ENCODE assay signal across 8 cellular contexts in genomic region chr17:38867179-38867994, GRCh38. TPM values are rescaled to one million over a fixed set of nuclear protein-coding genes. Genes with fewer than 3 reads are reported as not detected.
DNase-seq lines count a peak whose midpoint lies in the region; ATAC-seq, FAIRE-seq and TF ChIP-seq lines count a peak whose summit lies in the region.

No MANE protein-coding gene starts in this region.

- peak overlapping the region; percentile 69 for H3K4me3 ChIP-seq in mesendoderm (ENCODE audit: low read length)

- peak; percentile 60 for FAIRE-seq in GM12892 (lab: Jason Lieb, UNC)

- no peak overlapping the region for H4K8ac ChIP-seq in mesendoderm (ENCODE audit: low read depth, low read length)

- H3K4me2 ChIP-seq in mesendoderm (ENCODE audit: low read length), result peak overlapping the region; percentile 91

- H3K27ac ChIP-seq in mesendoderm (ENCODE audit: low read depth, low read length), result peak overlapping the region; percentile 68

- ATAC-seq in GM19397 (IDR thresholded peaks at IDR 0.05; ENCODE audit: unreplicated experiment) (no peak), HG02885 (IDR thresholded peaks at IDR 0.05; ENCODE audit: poor library complexity, unreplicated experiment) (no peak)

- H3K79me1 ChIP-seq in mesendoderm (ENCODE audit: low read length), result peaks cover 10% of the 10 kb centered on the region

- no peak for DNase-seq in GM12892 (ENCODE audit: insufficient read length)
- peak; percentile 63 for DNase-seq in NCI-H2171 (lab: John Stamatoyannopoulos, UW)
- DNase-seq in activated CD4-positive, alpha-beta T cell treated with anti-CD3 and anti-CD28 coated beads for 24 hours (ENCODE audit: low read depth in 2 of 2), result peak; percentile 66 to 69
- peak; percentile 53 for DNase-seq in dermis blood vessel endothelial cell
- DNase-seq in mesendoderm, result peak; percentile 94
- peak; percentile 87 for DNase-seq in stimulated activated CD8-positive, alpha-beta memory T cell treated with anti-CD3 and anti-CD28 coated beads, Interleukin-4, amount 100 ng/mL, for 48 hours

- peak overlapping the region; percentile 84 for H3K9ac ChIP-seq in mesendoderm (ENCODE audit: low read length)

- H2BK15ac ChIP-seq in mesendoderm (replicated peaks; ENCODE audit: low read depth), result no peak overlapping the region

- no peak overlapping the region for H2BK120ac ChIP-seq in mesendoderm (ENCODE audit: low read depth, low read length)

- peak overlapping the region; percentile 97 for H3K56ac ChIP-seq in mesendoderm (ENCODE audit: low read length)

- H3K36me3 ChIP-seq in mesendoderm (ENCODE audit: control insufficient read depth, insufficient read depth, low read length), result no peaks in the 10 kb centered on the region

- TF ChIP-seq POLR2A in GM12892 (IDR thresholded peaks at IDR 0.05; ENCODE audit: low read depth, low read length), result no peak

- no peaks in the 10 kb centered on the region for H3K27me3 ChIP-seq in mesendoderm (ENCODE audit: insufficient read depth, low read length, poor library complexity)

- H2AK5ac ChIP-seq in mesendoderm (ENCODE audit: low read length), result no peak overlapping the region

- peak overlapping the region; percentile 77 for H3K18ac ChIP-seq in mesendoderm (ENCODE audit: low read length)

- H3K4ac ChIP-seq in mesendoderm (ENCODE audit: low read depth, low read length), result no peak overlapping the region

- H2BK5ac ChIP-seq in mesendoderm (ENCODE audit: low read length), result no peak overlapping the region

- H3K79me2 ChIP-seq in mesendoderm (ENCODE audit: control insufficient read depth, insufficient read depth, low read length), result peaks cover 22% of the 10 kb centered on the region

- peaks cover 9% of the 10 kb centered on the region for H3K4me1 ChIP-seq in mesendoderm (ENCODE audit: control insufficient read depth, low read depth, low read length)

- no peak overlapping the region for H3K23ac ChIP-seq in mesendoderm (ENCODE audit: low read length)

- WGBS in mesendoderm (ENCODE audit: extremely low coverage, insufficient coverage, low lambda C conversion rate), result no CpG with 5 or more reads among the region's 33 CpGs

- H4K5ac ChIP-seq in mesendoderm (ENCODE audit: low read length), result no peak overlapping the region

RNA-seq across cellular contexts. Expression of gene LASP1, which starts 2.5 kb away (rescaled TPM):
- 48.4 TPM for polyA plus RNA-seq in GM12892 (2012; ENCODE audit: missing spikeins)
- total RNA-seq in dermis blood vessel endothelial cell, result 104 and 199 TPM in 2 replicates
- polyA plus RNA-seq in mesendoderm (2013, experiment 1 of 2), result 160 TPM
- 164 TPM for polyA plus RNA-seq in mesendoderm (2013, experiment 2 of 2)

RNA-seq across cellular contexts. Expression of gene RPL23, which starts 13.9 kb away (rescaled TPM):
- 4,815 TPM for polyA plus RNA-seq in GM12892 (2012; ENCODE audit: missing spikeins)
- 921 and 1,590 TPM in 2 replicates for total RNA-seq in dermis blood vessel endothelial cell
- polyA plus RNA-seq in mesendoderm (2013, experiment 1 of 2), result 4,252 TPM
- polyA plus RNA-seq in mesendoderm (2013, experiment 2 of 2), result 4,329 TPM

RNA-seq across cellular contexts. Expression of gene CWC25, which starts 42.3 kb away (rescaled TPM):
- 21.9 TPM for polyA plus RNA-seq in GM12892 (2012; ENCODE audit: missing spikeins)
- total RNA-seq in dermis blood vessel endothelial cell, result 11.7 and 13.1 TPM in 2 replicates
- 13.8 TPM for polyA plus RNA-seq in mesendoderm (2013, experiment 1 of 2)
- polyA plus RNA-seq in mesendoderm (2013, experiment 2 of 2), result 14.3 TPM
